ENCODE assay signal across 8 cellular contexts in genomic region chr11:88552377-88553029, GRCh38.
DNase-seq lines count a peak whose midpoint lies in the region; ATAC-seq and TF ChIP-seq lines count a peak whose summit lies in the region.

No MANE protein-coding gene starts in this region.

- H3K79me2 ChIP-seq in DND-41 (ENCODE audit: insufficient read depth, low read length), result no peaks in the 10 kb centered on the region
- no peaks in the 10 kb centered on the region for H3K79me2 ChIP-seq in PC-9 (ENCODE audit: low read depth)

- TF ChIP-seq CTCF in DND-41 (IDR thresholded peaks at IDR 0.05; ENCODE audit: borderline replicate concordance, extremely low read depth, low read length, poor library complexity, severe bottlenecking), result peak; percentile 83
- peak; percentile 83 for TF ChIP-seq CTCF in PC-9 (conservative IDR thresholded peaks at IDR 0.05)
- peak; percentile 15 to 50 for TF ChIP-seq CTCF in right atrium auricular region (IDR thresholded peaks at IDR 0.05)

- H3K9me3 Mint-ChIP-seq in activated T-helper 1 cell treated with anti-CD3 and anti-CD28 coated beads, Interleukin-12 subunit alpha, Interleukin-12 subunit beta, Interleukin-2, Interleukin-4 antibody, amounts not matched to agents 30 ng/mL and 10 ng/mL and 1 ng/mL, durations not matched to agents 14 hours and 24 hours and 36 hours, result no peaks in the 10 kb centered on the region

- BruUV-seq in PC-9 (replicated peaks; lab: Mats Ljungman, UMichigan), result no TSS peak

- H3K36me3 Mint-ChIP-seq in activated T-helper 1 cell treated with anti-CD3 and anti-CD28 coated beads, Interleukin-12 subunit alpha, Interleukin-12 subunit beta, Interleukin-2, Interleukin-4 antibody, amounts not matched to agents 30 ng/mL and 10 ng/mL and 1 ng/mL, durations not matched to agents 14 hours and 24 hours and 36 hours (ENCODE audit: low read depth), result no peaks in the 10 kb centered on the region

- H3K4me3 ChIP-seq in DND-41 (ENCODE audit: low read depth in 1 of 2, low read length in 2 of 2), result no peak overlapping the region
- H3K4me3 ChIP-seq in PC-9, result no peak overlapping the region
- H3K4me3 ChIP-seq in right atrium auricular region, result no peak overlapping the region

- H3K4me1 ChIP-seq in DND-41 (ENCODE audit: insufficient read depth, low read length) (no peaks in the 10 kb centered on the region), PC-9 (replicated peaks; ENCODE audit: insufficient read depth) (peaks cover 15% of the 10 kb centered on the region), right atrium auricular region (no peaks in the 10 kb centered on the region)

- DNase-seq in DND-41 (peak; percentile 73), PC-9 (peak; percentile 14 to 56), right atrium auricular region (ENCODE audit: low spot score) (no peak), superior temporal gyrus (ENCODE audit: extremely low spot score) (no peak)
- DNase-seq in activated T-helper 1 cell treated with anti-CD3 and anti-CD28 coated beads, Interleukin-12 subunit alpha, Interleukin-12 subunit beta, Interleukin-2, Interleukin-4 antibody, amounts not matched to agents 30 ng/mL and 10 ng/mL and 1 ng/mL, durations not matched to agents 14 hours and 24 hours and 36 hours (ENCODE audit: low spot score), result peak; percentile 37
- peak; percentile 41 for DNase-seq in stimulated activated CD4-positive, alpha-beta T cell treated with anti-CD3 and anti-CD28 coated beads, Interleukin-4, amount 100 ng/mL, for 24 hours

- H3K36me3 ChIP-seq in DND-41 (ENCODE audit: insufficient read depth, low read length) (no peaks in the 10 kb centered on the region), PC-9 (ENCODE audit: low read depth) (no peaks in the 10 kb centered on the region), right atrium auricular region (no peaks in the 10 kb centered on the region)

- no peaks in the 10 kb centered on the region for H3K9me2 ChIP-seq in PC-9 (ENCODE audit: insufficient read depth)

- no peak overlapping the region for H3K27ac ChIP-seq in DND-41 (ENCODE audit: low read length)
- no peak overlapping the region for H3K27ac ChIP-seq in PC-9
- H3K27ac ChIP-seq in right atrium auricular region, result no peak overlapping the region

- intact Hi-C loops in PC-9 (cut with micrococcal nuclease; ENCODE audit: unreplicated experiment), result no loop called here
- intact Hi-C loops in activated T-helper 1 cell treated with anti-CD3 and anti-CD28 coated beads, Interleukin-12 subunit alpha, Interleukin-12 subunit beta, Interleukin-2, Interleukin-4 antibody, amounts not matched to agents 30 ng/mL and 10 ng/mL and 1 ng/mL, durations not matched to agents 14 hours and 24 hours and 36 hours (cut with micrococcal nuclease), result loop anchor here (1.0 to 2.0 kb wide), 2 partner anchors 334 to 536 kb away; no protein-coding TSS in a partner anchor

- no peak overlapping the region for H2AFZ ChIP-seq in DND-41 (ENCODE audit: low read depth, low read length)
- H2AFZ ChIP-seq in PC-9, result no peak overlapping the region

- H3K27ac Mint-ChIP-seq in activated T-helper 1 cell treated with anti-CD3 and anti-CD28 coated beads, Interleukin-12 subunit alpha, Interleukin-12 subunit beta, Interleukin-2, Interleukin-4 antibody, amounts not matched to agents 30 ng/mL and 10 ng/mL and 1 ng/mL, durations not matched to agents 14 hours and 24 hours and 36 hours, result no peak overlapping the region

- no peak overlapping the region for H3K9ac ChIP-seq in DND-41 (ENCODE audit: low read depth, low read length)

- H3F3A ChIP-seq in PC-9 (ENCODE audit: insufficient read depth, low read depth), result peaks cover 5% of the 10 kb centered on the region; the same call in 1 of the 2 replicates

- H3K27me3 ChIP-seq in DND-41 (ENCODE audit: insufficient read depth, low read length, poor library complexity), result no peaks in the 10 kb centered on the region
- H3K27me3 ChIP-seq in PC-9 (ENCODE audit: insufficient read depth, low read depth), result no peaks in the 10 kb centered on the region
- H3K27me3 ChIP-seq in right atrium auricular region, result no peaks in the 10 kb centered on the region

- peaks cover 8% of the 10 kb centered on the region for H3K27me3 Mint-ChIP-seq in activated T-helper 1 cell treated with anti-CD3 and anti-CD28 coated beads, Interleukin-12 subunit alpha, Interleukin-12 subunit beta, Interleukin-2, Interleukin-4 antibody, amounts not matched to agents 30 ng/mL and 10 ng/mL and 1 ng/mL, durations not matched to agents 14 hours and 24 hours and 36 hours (ENCODE audit: insufficient read depth)

- H3K9me3 ChIP-seq in DND-41 (ENCODE audit: insufficient read depth, low read length, severe bottlenecking), result no peaks in the 10 kb centered on the region
- H3K9me3 ChIP-seq in PC-9 (ENCODE audit: insufficient read depth, low read depth), result no peaks in the 10 kb centered on the region
- no peaks in the 10 kb centered on the region for H3K9me3 ChIP-seq in right atrium auricular region

- CTCF ChIA-PET in PC-9 (lab: Charles Lee), result interaction anchor here (1.0 to 1.5 kb wide), 2 partner anchors 535 to 537 kb away, joined by 5 read pairs; no protein-coding TSS in a partner anchor

- H3K4me3 Mint-ChIP-seq in activated T-helper 1 cell treated with anti-CD3 and anti-CD28 coated beads, Interleukin-12 subunit alpha, Interleukin-12 subunit beta, Interleukin-2, Interleukin-4 antibody, amounts not matched to agents 30 ng/mL and 10 ng/mL and 1 ng/mL, durations not matched to agents 14 hours and 24 hours and 36 hours, result no peak overlapping the region

- H4K20me1 ChIP-seq in DND-41 (ENCODE audit: insufficient read depth, low read length) (no peaks in the 10 kb centered on the region), PC-9 (ENCODE audit: insufficient read depth) (no peaks in the 10 kb centered on the region)

- H3K4me1 Mint-ChIP-seq in activated T-helper 1 cell treated with anti-CD3 and anti-CD28 coated beads, Interleukin-12 subunit alpha, Interleukin-12 subunit beta, Interleukin-2, Interleukin-4 antibody, amounts not matched to agents 30 ng/mL and 10 ng/mL and 1 ng/mL, durations not matched to agents 14 hours and 24 hours and 36 hours (ENCODE audit: low read depth), result peaks cover 5% of the 10 kb centered on the region

- POLR2A ChIA-PET in PC-9 (lab: Charles Lee; ENCODE audit: unreplicated experiment), result interaction anchor here (0.6 kb wide), 1 partner anchor 527 kb away, joined by 5 read pairs; no protein-coding TSS in a partner anchor

- H3K4me2 ChIP-seq in DND-41 (ENCODE audit: insufficient read depth, low read length) (no peak overlapping the region), PC-9 (no peak overlapping the region)

- peak; percentile 98 for ATAC-seq in DND-41 (ENCODE audit: insufficient read depth, low read depth)
- ATAC-seq in GM19351 (IDR thresholded peaks at IDR 0.05; ENCODE audit: unreplicated experiment), result peak; percentile 99
- ATAC-seq in HG03196 (IDR thresholded peaks at IDR 0.05; ENCODE audit: unreplicated experiment), result peak; percentile 95

Comparison
In these comparisons a context has a peak if more than half of its experiments do, and no peak if none do; other contexts are left out.
1. DNase-seq: peak in DND-41 (single experiment), PC-9 (2 of 2), activated T-helper 1 cell treated with anti-CD3 and anti-CD28 coated beads, Interleukin-12 subunit alpha, Interleukin-12 subunit beta, Interleukin-2, Interleukin-4 antibody, amounts not matched to agents 30 ng/mL and 10 ng/mL and 1 ng/mL, durations not matched to agents 14 hours and 24 hours and 36 hours (single experiment) and stimulated activated CD4-positive, alpha-beta T cell treated with anti-CD3 and anti-CD28 coated beads, Interleukin-4, amount 100 ng/mL, for 24 hours (single experiment); none in right atrium auricular region (single experiment) and superior temporal gyrus (single experiment).
2. CTCF ChIP-seq: peak in every context shown above with its lines; median percentile 83 in DND-41; 83 in PC-9; 32 in right atrium auricular region.
3. Peak in every context shown above with its lines, with median percentiles within 50 percentile points of each other: ATAC-seq.